6 cellular contexts compared by ENCODE assay signal in the genomic region with DNA sequence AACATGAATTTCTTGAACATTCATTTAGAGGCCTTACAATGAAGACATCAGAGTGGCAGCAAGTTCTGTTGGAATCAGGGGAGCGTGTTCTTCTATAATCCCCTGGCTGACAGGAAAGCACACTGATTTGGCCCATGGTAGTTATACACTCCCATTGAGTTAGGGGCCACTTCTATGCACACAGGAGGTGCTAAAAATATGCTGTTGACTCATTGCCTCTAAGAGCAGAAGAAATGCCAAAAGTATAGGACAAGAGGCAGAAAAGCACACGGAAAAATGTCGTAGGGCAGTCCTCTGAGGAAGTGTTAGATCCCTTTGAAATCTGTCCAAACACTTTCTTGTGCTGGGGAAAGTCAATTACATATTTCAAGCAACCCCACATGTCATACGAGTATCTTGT. TPM values are rescaled to one million over a fixed set of nuclear protein-coding genes. Genes with fewer than 3 reads are reported as not detected.
"Had no signal": no experiment of that assay in that cellular context is flagged by ENCODE, and none has a peak within 500 bp of the region (broad histone marks: within the 10 kb centered on the region; RNA-seq: fewer than 3 reads in every experiment).

No MANE protein-coding gene starts in this region.

RNA-seq across cellular contexts. Expression of gene FOXD4L6, which starts 49.0 kb away (rescaled TPM):
- total RNA-seq: HFFc6, HT1080, K562 had no signal
- polyA plus RNA-seq: GM23338, H1, HepG2, K562 had no signal
